Comparison of ENCODE assay signal across 8 cellular contexts in genomic region chr19:47013041-47013517, GRCh38. TPM values are rescaled to one million over a fixed set of nuclear protein-coding genes. Genes with fewer than 3 reads are reported as not detected.
DNase-seq lines count a peak whose midpoint lies in the region; ATAC-seq lines count a peak whose summit lies in the region.

No MANE protein-coding gene starts in this region.

- no peak overlapping the region for H3K4me3 ChIP-seq in aorta (ENCODE audit: low read length in 2 of 2)

- H3K27ac Mint-ChIP-seq in activated naive CD4-positive, alpha-beta T cell treated with anti-CD3 and anti-CD28 coated beads, Interleukin-2, amount 10 ng/mL, durations not matched to agents 7 days and 5 days = no peak overlapping the region

- H3K27ac ChIP-seq in aorta (ENCODE audit: low read depth in 1 of 2, low read length in 2 of 2) = no peak overlapping the region

- H3K4me3 Mint-ChIP-seq in activated naive CD4-positive, alpha-beta T cell treated with anti-CD3 and anti-CD28 coated beads, Interleukin-2, amount 10 ng/mL, durations not matched to agents 7 days and 5 days = no peak overlapping the region

- CTCF ChIA-PET in activated naive CD4-positive, alpha-beta T cell treated with anti-CD3 and anti-CD28 coated beads, Interleukin-2, amount 10 ng/mL, durations not matched to agents 7 days and 5 days (lab: Charles Lee) = interaction anchor here (0.5 to 3.2 kb wide), 55 partner anchors 9 to 863 kb away, joined by 3 to 33 read pairs (median 4); partner anchors contain the start of gene SAE1

- H3K9me3 ChIP-seq in aorta (ENCODE audit: control insufficient read depth, low read length) = no peaks in the 10 kb centered on the region

- DNase-seq in EL = peak; percentile 80
- peak; percentile 77 for DNase-seq in LoVo (ENCODE audit: low spot score)
- DNase-seq in SK-N-DZ (ENCODE audit: low spot score) = peak; percentile 57
- peak; percentile 72 for DNase-seq in activated naive CD4-positive, alpha-beta T cell treated with anti-CD3 and anti-CD28 coated beads, Interleukin-2, amount 10 ng/mL, durations not matched to agents 7 days and 5 days
- DNase-seq in head of caudate nucleus = peak; percentile 56 to 93 (median 85)
- peak; percentile 93 for DNase-seq in posterior vena cava (ENCODE audit: low spot score)
- DNase-seq in aorta = peak; percentile 80 to 94

- H3K36me3 ChIP-seq in aorta (ENCODE audit: control insufficient read depth in 1 of 2, insufficient read depth in 2 of 2, low read length in 1 of 2) = no peaks in the 10 kb centered on the region

- no peaks in the 10 kb centered on the region for H3K9me3 Mint-ChIP-seq in activated naive CD4-positive, alpha-beta T cell treated with anti-CD3 and anti-CD28 coated beads, Interleukin-2, amount 10 ng/mL, durations not matched to agents 7 days and 5 days

- H3K36me3 Mint-ChIP-seq in activated naive CD4-positive, alpha-beta T cell treated with anti-CD3 and anti-CD28 coated beads, Interleukin-2, amount 10 ng/mL, durations not matched to agents 7 days and 5 days = no peaks in the 10 kb centered on the region

- no peaks in the 10 kb centered on the region for H3K27me3 ChIP-seq in aorta (ENCODE audit: control insufficient read depth in 1 of 2, insufficient read depth in 2 of 2, low read length in 1 of 2)

- H3K4me1 Mint-ChIP-seq in activated naive CD4-positive, alpha-beta T cell treated with anti-CD3 and anti-CD28 coated beads, Interleukin-2, amount 10 ng/mL, durations not matched to agents 7 days and 5 days = peaks cover 4% of the 10 kb centered on the region

- ATAC-seq in aorta (ENCODE audit: low FRiP score) = peak; percentile 97
- no peak for ATAC-seq in GM21825 (IDR thresholded peaks at IDR 0.05; ENCODE audit: unreplicated experiment)

- 12% methylated on average over 16 of the region's 16 CpGs for WGBS in aorta, 2 donors

- no peaks in the 10 kb centered on the region for H3K4me1 ChIP-seq in aorta (ENCODE audit: control insufficient read depth in 1 of 2, insufficient read depth in 2 of 2, low read length in 2 of 2)

- intact Hi-C loops in head of caudate nucleus (cut with DNase I) = no loop called here
- intact Hi-C loops in posterior vena cava (cut with DNase I) = no loop called here
- intact Hi-C loops in aorta (cut with DNase I) = loop anchor here in 1 of 2 donors (2.0 kb wide), 1 partner anchor 22 kb away; no protein-coding TSS in a partner anchor

- H3K27me3 Mint-ChIP-seq in activated naive CD4-positive, alpha-beta T cell treated with anti-CD3 and anti-CD28 coated beads, Interleukin-2, amount 10 ng/mL, durations not matched to agents 7 days and 5 days = peaks cover 75% of the 10 kb centered on the region

RNA-seq across cellular contexts. Expression of gene NPAS1, which starts 6.6 kb away (rescaled TPM):
- polyA plus RNA-seq in SK-N-DZ (2014; cell fraction: cytosol; rRNA removed) = 0.72 and 0.76 TPM in 2 replicates
- polyA plus RNA-seq in SK-N-DZ (2014; cell fraction: nucleus; rRNA removed) = 0.98 TPM in 1 of 2 replicates, not detected in the other
- total RNA-seq in posterior vena cava = under 1 TPM; 0.38 to 0.74 TPM
- total RNA-seq in aorta = 1 to 10 TPM; 1.0 to 9.8 TPM
- 10 to 100 TPM in 1 of 2 donors, 1 to 10 TPM in 1; 2.3 to 11.1 TPM for polyA plus RNA-seq in aorta

RNA-seq across cellular contexts. Expression of gene TMEM160, which starts 35.3 kb away (rescaled TPM):
- 109 and 113 TPM in 2 replicates for polyA plus RNA-seq in SK-N-DZ (2014; cell fraction: cytosol; rRNA removed)
- polyA plus RNA-seq in SK-N-DZ (2014; cell fraction: nucleus; rRNA removed) = 54.3 and 58.0 TPM in 2 replicates
- 10 to 100 TPM; 23.8 to 25.2 TPM for total RNA-seq in posterior vena cava
- total RNA-seq in aorta = 10 to 100 TPM; 20.6 to 25.6 TPM
- 10 to 100 TPM in 1 of 2 donors, 1 to 10 TPM in 1; 2.5 to 17.8 TPM for polyA plus RNA-seq in aorta
